9 cellular contexts compared by ENCODE assay signal in genomic region chr4:90127223-90127705, GRCh38. TPM values are rescaled to one million over a fixed set of nuclear protein-coding genes. Genes with fewer than 3 reads are reported as not detected.
DNase-seq lines count a peak whose midpoint lies in the region; ATAC-seq, FAIRE-seq and TF ChIP-seq lines count a peak whose summit lies in the region.
"Had no signal": no experiment of that assay in that cellular context is flagged by ENCODE, and none has a peak within 500 bp of the region (broad histone marks: within the 10 kb centered on the region; RNA-seq: fewer than 3 reads in every experiment).

CCSER1 (plus strand) TSS chr4:90127394.

- TF ChIP-seq CTCF in MCF 10A (IDR thresholded peaks at IDR 0.05; ENCODE audit: unreplicated experiment), result no peak
- no peak for TF ChIP-seq CTCF in retinal pigment epithelial cell (conservative IDR thresholded peaks at IDR 0.05; ENCODE audit: low read depth, low read length)
- no peak for TF ChIP-seq CTCF in D721Med (IDR thresholded peaks at IDR 0.05; ENCODE audit: insufficient read depth, missing control alignments)

- no peaks in the 10 kb centered on the region for H3K9me3 ChIP-seq in iPS-18c (ENCODE audit: control insufficient read depth, insufficient read depth, low read length)

- POLR2A ChIA-PET in T-cell (lab: Charles Lee) (interaction anchor here in 1 of 2 donors (0.6 kb wide), 1 partner anchor 1019 kb away, joined by 3 read pairs; no protein-coding TSS in a partner anchor), MCF 10A (lab: Yijun Ruan, JAX) (no interaction called here)

- ATAC-seq in GM21619 (IDR thresholded peaks at IDR 0.05; ENCODE audit: unreplicated experiment) (peak; percentile 72), T-cell (replicated peaks in 1 of 4) (peak; percentile 59 to 77 (median 73))

- no peak for FAIRE-seq in D721Med (lab: Jason Lieb, UNC)
- FAIRE-seq: TTC549 had no signal

- H3K27me3 Mint-ChIP-seq in IgD-negative memory B cell, result no peaks in the 10 kb centered on the region
- peaks cover 39 to 46% of the 10 kb centered on the region in 2 donors for H3K27me3 Mint-ChIP-seq in T-cell
- H3K27me3 Mint-ChIP-seq in MCF 10A (ENCODE audit: insufficient read depth, unreplicated experiment), result no peaks in the 10 kb centered on the region

- H3K4me3 ChIP-seq in iPS-18c (ENCODE audit: insufficient read depth, low read depth, low read length), result peak within 1 kb of the TSS; percentile 75
- H3K4me3 ChIP-seq in retinal pigment epithelial cell (ENCODE audit: low read length), result peak within 1 kb of the TSS; percentile 74

- H3K4me1 Mint-ChIP-seq in IgD-negative memory B cell, result peaks cover 0 to 17% (median 7%) of the 10 kb centered on the region in 3 donors
- peaks cover 19 to 25% (median 22%) of the 10 kb centered on the region in 3 donors for H3K4me1 Mint-ChIP-seq in T-cell
- H3K4me1 Mint-ChIP-seq in MCF 10A (ENCODE audit: insufficient read depth, unreplicated experiment), result no peaks in the 10 kb centered on the region

- intact Hi-C loops in MCF 10A (cut with micrococcal nuclease), result no loop called here

- BruUV-seq in MCF 10A (replicated peaks; lab: Mats Ljungman, UMichigan), result no TSS peak

- no peaks in the 10 kb centered on the region for H3K9me3 Mint-ChIP-seq in IgD-negative memory B cell
- H3K9me3 Mint-ChIP-seq in T-cell, result no peaks in the 10 kb centered on the region
- no peaks in the 10 kb centered on the region for H3K9me3 Mint-ChIP-seq in MCF 10A (ENCODE audit: unreplicated experiment)

- peak within 1 kb of the TSS; percentile 92 to 98 (median 95) for H3K27ac Mint-ChIP-seq in IgD-negative memory B cell
- H3K27ac Mint-ChIP-seq in T-cell, result no peak within 1 kb of the TSS
- peak within 1 kb of the TSS; percentile 14 for H3K27ac Mint-ChIP-seq in MCF 10A (ENCODE audit: low read depth, unreplicated experiment)

- CTCF ChIA-PET in T-cell (lab: Charles Lee), result no interaction called here
- CTCF ChIA-PET in MCF 10A (lab: Yijun Ruan, JAX), result no interaction called here

- DNase-seq in EH (ENCODE audit: low read depth) (peak; percentile 16), T-cell (peak in 27 of 34 experiments; percentile 0 to 49 (median 15)), MCF 10A (ENCODE audit: unreplicated experiment) (peak; percentile 47), retinal pigment epithelial cell (ENCODE audit: low read depth) (no peak), D721Med (ENCODE audit: insufficient read length, low spot score) (no peak)

- H3K36me3 Mint-ChIP-seq in IgD-negative memory B cell (no peaks in the 10 kb centered on the region), T-cell (no peaks in the 10 kb centered on the region), MCF 10A (ENCODE audit: insufficient read depth, unreplicated experiment) (no peaks in the 10 kb centered on the region)

- H3K4me3 Mint-ChIP-seq in IgD-negative memory B cell (peak within 1 kb of the TSS; percentile 93 to 99 (median 96)), T-cell (peak within 1 kb of the TSS; percentile 65 to 83 (median 78)), MCF 10A (ENCODE audit: unreplicated experiment) (peak within 1 kb of the TSS; percentile 70)

RNA-seq across cellular contexts. Expression of gene CCSER1, which starts in this region (rescaled TPM):
- polyA plus RNA-seq in IgD-negative memory B cell, result 4.7 TPM
- total RNA-seq in T-cell (1 to 10 TPM in 2 of 5 donors, under 1 TPM in 3; 0.35 to 1.4 (median 0.98) TPM), MCF 10A (2022) (0.63 and 0.74 TPM in 2 replicates)

Comparison
In these comparisons a context has a peak if more than half of its experiments do, and no peak if none do; other contexts are left out.
1. Peak in DNase-seq in MCF 10A; RNA of the gene not detected or under 1 TPM.
2. DNase-seq: peak in EH (single experiment) and T-cell (27 of 34); none in retinal pigment epithelial cell (single experiment) and D721Med (single experiment).
3. H3K27ac Mint-ChIP-seq: peak in IgD-negative memory B cell (3 of 3) and MCF 10A (single experiment); none in T-cell (0 of 2).
4. Peak in every context shown above with its lines, with median percentiles within 50 percentile points of each other: H3K4me3 Mint-ChIP-seq.